13 cellular contexts compared by ENCODE assay signal in the genomic region with DNA sequence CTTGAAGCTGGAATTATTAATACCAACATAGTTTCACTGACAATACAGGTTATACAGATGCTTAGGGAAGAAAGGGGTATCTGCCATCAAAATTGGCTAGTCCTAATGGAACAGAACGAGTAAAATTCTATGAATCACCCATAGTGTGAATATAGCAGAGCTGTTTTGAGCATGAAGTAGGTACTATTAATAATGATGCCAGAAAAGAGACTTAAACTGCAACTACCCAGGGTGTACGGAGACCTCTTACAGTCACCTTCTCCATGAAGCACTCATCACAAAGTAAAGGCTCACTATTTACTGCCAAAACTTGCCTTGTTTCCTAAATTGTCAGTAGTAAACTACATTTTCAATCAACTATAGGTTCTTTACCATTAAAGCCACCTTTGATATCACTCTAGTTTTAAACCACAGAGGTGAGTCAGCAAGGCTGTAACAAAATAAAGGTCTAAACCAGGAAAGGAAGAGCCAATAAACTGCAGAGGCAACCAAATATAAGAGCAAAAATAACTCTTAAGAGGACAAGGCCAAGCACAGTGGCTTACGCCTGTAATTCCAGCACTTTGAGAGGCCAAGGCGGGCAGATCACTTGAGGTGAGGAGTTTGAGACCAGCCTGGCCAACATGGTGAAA.
A peak's percentile ranks its signal among the peaks of the same experiment; 100 is the strongest.
DNase-seq lines count a peak whose midpoint lies in the region; ATAC-seq and TF ChIP-seq lines count a peak whose summit lies in the region.
"Had no signal": no experiment of that assay in that cellular context is flagged by ENCODE, and none has a peak within 500 bp of the region (broad histone marks: within the 10 kb centered on the region; RNA-seq: fewer than 3 reads in every experiment).

No MANE protein-coding gene starts in this region.

- H3K27me3 ChIP-seq in breast epithelium (no peaks in the 10 kb centered on the region), thymus (ENCODE audit: control insufficient read depth, insufficient read depth) (no peaks in the 10 kb centered on the region), spleen (replicated peaks in 1 of 7) (no peaks in the 10 kb centered on the region)
- no peaks in the 10 kb centered on the region for H3K27me3 ChIP-seq in naive thymus-derived CD4-positive, alpha-beta T cell (ENCODE audit: control insufficient read depth in 2 of 2, insufficient read depth in 2 of 2, low read length in 2 of 2)
- H3K27me3 ChIP-seq: dorsolateral prefrontal cortex had no signal

- peaks cover 6% of the 10 kb centered on the region for H3K9me3 Mint-ChIP-seq in MCF 10A (ENCODE audit: unreplicated experiment)
- H3K9me3 Mint-ChIP-seq in naive thymus-derived CD8-positive, alpha-beta T cell: peaks cover 0 to 27% (median 10%) of the 10 kb centered on the region in 9 donors
- peaks cover 0 to 26% (median 4%) of the 10 kb centered on the region in 11 donors for H3K9me3 Mint-ChIP-seq in naive thymus-derived CD4-positive, alpha-beta T cell

- H3K36me3 ChIP-seq in breast epithelium: no peaks in the 10 kb centered on the region
- H3K36me3 ChIP-seq in thymus (ENCODE audit: control insufficient read depth, insufficient read depth): no peaks in the 10 kb centered on the region
- H3K36me3 ChIP-seq in naive thymus-derived CD4-positive, alpha-beta T cell (ENCODE audit: control insufficient read depth in 2 of 3, insufficient read depth in 3 of 3, low read length in 3 of 3): no peaks in the 10 kb centered on the region
- peaks cover 0 to 9% (median 0%) of the 10 kb centered on the region in 6 donors for H3K36me3 ChIP-seq in spleen

- H3K4me3 Mint-ChIP-seq in MCF 10A (ENCODE audit: unreplicated experiment): no peak overlapping the region
- peak overlapping the region in 3 of 10 donors; percentile 1 to 24 (median 18) for H3K4me3 Mint-ChIP-seq in naive thymus-derived CD8-positive, alpha-beta T cell
- peak overlapping the region in 2 of 10 donors; percentile 17 to 27 for H3K4me3 Mint-ChIP-seq in naive thymus-derived CD4-positive, alpha-beta T cell

- H3K4me1 ChIP-seq in breast epithelium (no peaks in the 10 kb centered on the region), thymus (ENCODE audit: control insufficient read depth, insufficient read depth, low read length) (no peaks in the 10 kb centered on the region), spleen (peaks cover 0 to 59% (median 28%) of the 10 kb centered on the region in 6 donors)
- H3K4me1 ChIP-seq in naive thymus-derived CD4-positive, alpha-beta T cell (ENCODE audit: control insufficient read depth in 2 of 2, insufficient read depth in 2 of 2, low read length in 2 of 2): peaks cover 6 to 20% of the 10 kb centered on the region in 2 donors

- DNase-seq in MCF 10A (ENCODE audit: unreplicated experiment) (peak; percentile 39), breast epithelium (ENCODE audit: low spot score in 2 of 2) (no peak), RWPE1 (ENCODE audit: low spot score) (peak; percentile 14), fibroblast of mammary gland (ENCODE audit: low read depth) (peak; percentile 15), spleen (no peak)
- DNase-seq in naive thymus-derived CD8-positive, alpha-beta T cell: no peak
- DNase-seq in naive thymus-derived CD4-positive, alpha-beta T cell: no peak
- DNase-seq: dorsolateral prefrontal cortex, foreskin fibroblast, midbrain, trophoblast cell had no signal

- H3K27me3 Mint-ChIP-seq in MCF 10A (ENCODE audit: insufficient read depth, unreplicated experiment): no peaks in the 10 kb centered on the region
- H3K27me3 Mint-ChIP-seq in naive thymus-derived CD8-positive, alpha-beta T cell: no peaks in the 10 kb centered on the region
- H3K27me3 Mint-ChIP-seq in naive thymus-derived CD4-positive, alpha-beta T cell: no peaks in the 10 kb centered on the region

- CTCF ChIA-PET in MCF 10A (lab: Yijun Ruan, JAX) (no interaction called here), RWPE1 (lab: Yijun Ruan, JAX) (interaction anchor here (0.6 kb wide), 1 partner anchor 108 kb away, joined by 3 read pairs; no protein-coding TSS in a partner anchor)
- CTCF ChIA-PET in naive thymus-derived CD4-positive, alpha-beta T cell (lab: Charles Lee): no interaction called here

- 95% methylated on average over 4 of the region's 4 CpGs for WGBS in thymus
- WGBS in spleen, 5 donors: 83 to 94% (median 87%) methylated on average over 4 of the region's 4 CpGs

- TF ChIP-seq CTCF in MCF 10A (IDR thresholded peaks at IDR 0.05; ENCODE audit: unreplicated experiment) (no peak), breast epithelium (IDR thresholded peaks at IDR 0.05) (no peak), RWPE1 (conservative IDR thresholded peaks at IDR 0.05; ENCODE audit: low read depth) (no peak), fibroblast of mammary gland (conservative IDR thresholded peaks at IDR 0.05; ENCODE audit: control insufficient read depth, insufficient read depth, low read depth, low read length) (no peak), spleen (IDR thresholded peaks at IDR 0.05 in 8 of 11, conservative IDR thresholded peaks at IDR 0.05 in 3 of 11) (no peak)

- no TSS peak for BruUV-seq in MCF 10A (replicated peaks; lab: Mats Ljungman, UMichigan)

- POLR2A ChIA-PET in MCF 10A (lab: Yijun Ruan, JAX) (interaction anchor here (0.9 to 2.0 kb wide), 10 partner anchors 11 to 166 kb away, joined by 3 to 22 read pairs (median 4); a partner anchor contains a TSS), RWPE1 (lab: Yijun Ruan, JAX; ENCODE audit: low non-redundant PET) (no interaction called here)
- POLR2A ChIA-PET in naive thymus-derived CD8-positive, alpha-beta T cell (lab: Charles Lee): no interaction called here
- POLR2A ChIA-PET in naive thymus-derived CD4-positive, alpha-beta T cell (lab: Charles Lee): interaction anchor here (0.9 kb wide), 1 partner anchor 9 kb away, joined by 3 read pairs; no protein-coding TSS in a partner anchor

- ATAC-seq in naive thymus-derived CD8-positive, alpha-beta T cell: no peak
- no peak for ATAC-seq in naive thymus-derived CD4-positive, alpha-beta T cell

- no peak overlapping the region for H3K27ac Mint-ChIP-seq in MCF 10A (ENCODE audit: low read depth, unreplicated experiment)
- H3K27ac Mint-ChIP-seq in naive thymus-derived CD8-positive, alpha-beta T cell: peak overlapping the region in 4 of 10 donors; percentile 9 to 64 (median 42)
- peak overlapping the region in 1 of 9 donors; percentile 56 for H3K27ac Mint-ChIP-seq in naive thymus-derived CD4-positive, alpha-beta T cell

- peaks cover 3% of the 10 kb centered on the region for H3K36me3 Mint-ChIP-seq in MCF 10A (ENCODE audit: insufficient read depth, unreplicated experiment)
- peaks cover 10 to 31% (median 26%) of the 10 kb centered on the region in 3 donors for H3K36me3 Mint-ChIP-seq in naive thymus-derived CD8-positive, alpha-beta T cell
- peaks cover 5 to 38% (median 25%) of the 10 kb centered on the region in 5 donors for H3K36me3 Mint-ChIP-seq in naive thymus-derived CD4-positive, alpha-beta T cell

- H3K4me1 Mint-ChIP-seq in MCF 10A (ENCODE audit: insufficient read depth, unreplicated experiment): peaks cover 28% of the 10 kb centered on the region
- H3K4me1 Mint-ChIP-seq in naive thymus-derived CD8-positive, alpha-beta T cell: peaks cover 17 to 57% (median 39%) of the 10 kb centered on the region in 4 donors
- H3K4me1 Mint-ChIP-seq in naive thymus-derived CD4-positive, alpha-beta T cell: peaks cover 14 to 53% (median 46%) of the 10 kb centered on the region in 7 donors

- no peak overlapping the region for H3K27ac ChIP-seq in breast epithelium
- H3K27ac ChIP-seq in RWPE1: peak overlapping the region; percentile 84
- peak overlapping the region; percentile 5 for H3K27ac ChIP-seq in thymus (ENCODE audit: low read depth)
- no peak overlapping the region for H3K27ac ChIP-seq in naive thymus-derived CD4-positive, alpha-beta T cell (ENCODE audit: low read depth, low read length)
- H3K27ac ChIP-seq in spleen: no peak overlapping the region
- H3K27ac ChIP-seq: SK-N-MC had no signal

- intact Hi-C loops in MCF 10A (cut with micrococcal nuclease): no loop called here
- intact Hi-C loops in breast epithelium (cut with DNase I; ENCODE audit: low total_unique reads): no loop called here
- intact Hi-C loops in naive thymus-derived CD4-positive, alpha-beta T cell (cut with micrococcal nuclease): no loop called here
- intact Hi-C loops in spleen (cut with DNase I; ENCODE audit: low total_unique reads): no loop called here

- H3K4me3 ChIP-seq in breast epithelium (no peak overlapping the region), fibroblast of mammary gland (ENCODE audit: control insufficient read depth, low read depth, low read length) (no peak overlapping the region), thymus (ENCODE audit: low read length) (no peak overlapping the region), spleen (no peak overlapping the region)
- H3K4me3 ChIP-seq in naive thymus-derived CD4-positive, alpha-beta T cell (ENCODE audit: low read length): no peak overlapping the region
- H3K4me3 ChIP-seq: dorsolateral prefrontal cortex, SK-N-MC had no signal

- TF ChIP-seq POLR2A in breast epithelium (IDR thresholded peaks at IDR 0.05) (no peak), spleen (IDR thresholded peaks at IDR 0.05) (no peak)

- no peaks in the 10 kb centered on the region for H3K9me3 ChIP-seq in breast epithelium
- H3K9me3 ChIP-seq in thymus (ENCODE audit: control insufficient read depth): no peaks in the 10 kb centered on the region
- H3K9me3 ChIP-seq in naive thymus-derived CD4-positive, alpha-beta T cell (ENCODE audit: control insufficient read depth in 2 of 3, low read length in 3 of 3): peaks cover 0 to 3% (median 0%) of the 10 kb centered on the region in 3 experiments
- H3K9me3 ChIP-seq in spleen: peaks cover 0 to 20% (median 13%) of the 10 kb centered on the region in 8 donors

Comparison
In these comparisons a context has a peak if more than half of its experiments do, and no peak if none do; other contexts are left out.
1. DNase-seq: peak in MCF 10A (single experiment), RWPE1 (single experiment) and fibroblast of mammary gland (single experiment); none in breast epithelium (0 of 2), naive thymus-derived CD8-positive, alpha-beta T cell (0 of 10), naive thymus-derived CD4-positive, alpha-beta T cell (0 of 9) and spleen (single experiment).
2. H3K27ac ChIP-seq: peak in RWPE1 (single experiment) and thymus (single experiment); none in breast epithelium (0 of 2), naive thymus-derived CD4-positive, alpha-beta T cell (single experiment) and spleen (0 of 8).
3. POLR2A ChIA-PET loops: an anchor here in MCF 10A (0.9 to 2.0 kb wide) and naive thymus-derived CD4-positive, alpha-beta T cell (0.9 kb wide); none called in RWPE1 and naive thymus-derived CD8-positive, alpha-beta T cell.